11 cellular contexts compared by ENCODE assay signal in the genomic region with DNA sequence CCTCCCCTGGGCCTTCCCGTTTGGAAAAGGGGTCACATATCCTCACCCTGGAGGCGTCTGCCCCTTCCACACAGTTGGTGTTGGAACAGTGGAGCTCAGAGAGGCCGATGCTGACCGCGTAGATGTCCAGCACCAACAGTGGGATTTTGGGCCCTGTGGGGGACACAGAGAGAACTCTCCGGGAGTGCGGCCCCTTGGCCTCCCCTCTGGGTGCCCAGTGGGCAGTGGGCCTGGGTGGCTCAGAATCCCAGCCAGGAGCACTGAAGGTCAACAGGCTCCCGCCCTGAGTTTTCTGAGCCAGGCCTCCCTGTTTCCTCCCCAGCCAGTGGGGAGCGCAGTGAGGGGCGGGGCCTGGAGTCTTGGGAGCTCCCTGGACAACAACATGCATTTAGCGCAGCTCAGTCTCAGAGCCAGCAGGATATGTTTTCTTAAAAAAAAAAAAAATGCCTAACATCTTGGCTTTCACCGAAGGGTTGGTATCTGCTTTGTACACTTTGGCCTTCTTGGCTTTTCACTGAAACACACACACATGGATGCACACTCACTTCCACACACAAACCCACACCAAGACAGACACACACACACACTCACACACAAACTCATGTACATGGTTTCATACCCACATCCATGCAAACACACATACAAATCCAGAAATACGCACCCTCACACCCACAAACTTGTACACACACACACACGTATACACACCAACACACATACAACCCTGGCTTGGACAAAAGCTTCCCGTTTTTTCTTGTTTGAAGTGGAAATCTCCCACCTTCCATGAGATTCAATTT. TPM values are rescaled to one million over a fixed set of nuclear protein-coding genes. Genes with fewer than 3 reads are reported as not detected.
DNase-seq lines count a peak whose midpoint lies in the region; ATAC-seq and TF ChIP-seq lines count a peak whose summit lies in the region.
"Had no signal": no experiment of that assay in that cellular context is flagged by ENCODE, and none has a peak within 500 bp of the region (broad histone marks: within the 10 kb centered on the region; RNA-seq: fewer than 3 reads in every experiment).

No MANE protein-coding gene starts in this region.

- WGBS in heart left ventricle, 4 donors = 40 to 57% (median 45%) methylated on average over 15 of the region's 15 CpGs
- WGBS in ovary, 3 donors = 7 to 9% (median 8%) methylated on average over 15 of the region's 15 CpGs

- H3K27me3 ChIP-seq in heart left ventricle (no peaks in the 10 kb centered on the region), ovary (no peaks in the 10 kb centered on the region)

- TF ChIP-seq EP300 in ovary (IDR thresholded peaks at IDR 0.05) = no peak

- no peaks in the 10 kb centered on the region for H3K36me3 Mint-ChIP-seq in WTC11
- no peaks in the 10 kb centered on the region for H3K36me3 Mint-ChIP-seq in T-helper 17 cell (ENCODE audit: low read depth)
- H3K36me3 Mint-ChIP-seq: T-cell had no signal

- H3K27me3 Mint-ChIP-seq in WTC11 (ENCODE audit: low read depth) (peaks cover 3% of the 10 kb centered on the region; the same call in 1 of the 2 replicates), T-helper 17 cell (peaks cover 46% of the 10 kb centered on the region)
- H3K27me3 Mint-ChIP-seq: activated T-cell treated with anti-CD3 and anti-CD28 coated beads, Interleukin-2, amount 50 U/mL, for 24 hours had no signal

- H3K4me3 Mint-ChIP-seq in WTC11 (no peak overlapping the region), T-helper 17 cell (no peak overlapping the region)
- H3K4me3 Mint-ChIP-seq: activated T-cell treated with anti-CD3 and anti-CD28 coated beads, Interleukin-2, amount 50 U/mL, for 24 hours; T-cell had no signal

- H3K4me1 Mint-ChIP-seq in WTC11 (peaks cover 54% of the 10 kb centered on the region), T-helper 17 cell (peaks cover 6% of the 10 kb centered on the region)
- H3K4me1 Mint-ChIP-seq: T-cell had no signal

- TF ChIP-seq CTCF in AG10803 (conservative IDR thresholded peaks at IDR 0.05; ENCODE audit: low read length) (0 out of 2 replicates have a peak, but pooled peaks have one; percentile 15), WTC11 (IDR thresholded peaks at IDR 0.05) (no peak), heart left ventricle (IDR thresholded peaks at IDR 0.05) (peak in 2 of 12 donors; percentile 16 to 33), ovary (IDR thresholded peaks at IDR 0.05) (no peak)

- DNase-seq in AG10803 (ENCODE audit: low read depth) = peak; percentile 84
- DNase-seq in WTC11 (ENCODE audit: low spot score) = peak; percentile 36
- DNase-seq in heart left ventricle = peak; percentile 75 to 88 (median 84)
- DNase-seq in ovary = peak; percentile 86 to 91 (median 87)
- DNase-seq in COR-L47 (lab: John Stamatoyannopoulos, UW) = no peak
- DNase-seq in T-helper 17 cell = no peak
- no peak for DNase-seq in T1000 (lab: John Stamatoyannopoulos, UW)
- DNase-seq: activated T-cell treated with anti-CD3 and anti-CD28 coated beads, Interleukin-2, amount 50 U/mL, for 24 hours; T-cell; trophoblast cell had no signal

- H3K9me3 ChIP-seq in heart left ventricle (no peaks in the 10 kb centered on the region), ovary (no peaks in the 10 kb centered on the region), T-helper 17 cell (ENCODE audit: control insufficient read depth, low read length, poor library complexity, severe bottlenecking) (no peaks in the 10 kb centered on the region)

- TF ChIP-seq POLR2A in heart left ventricle (IDR thresholded peaks at IDR 0.05) (no peak), ovary (IDR thresholded peaks at IDR 0.05) (no peak)

- CTCF ChIA-PET in WTC11 (lab: Charles Lee) = interaction anchor here (0.7 to 3.8 kb wide), 14 partner anchors 11 to 150 kb away, joined by 3 to 21 read pairs (median 5); partner anchors contain the start of gene STRA6

- H3K27ac ChIP-seq in heart left ventricle (peak overlapping the region; percentile 49 to 94 (median 84)), ovary (peak overlapping the region; percentile 84 to 89)

- ATAC-seq in WTC11 = peak; percentile 23
- ATAC-seq in heart left ventricle = peak; percentile 65 to 84 (median 68)
- ATAC-seq in GM21367 (IDR thresholded peaks at IDR 0.05; ENCODE audit: unreplicated experiment) = no peak
- no peak for ATAC-seq in T-helper 17 cell
- ATAC-seq: T-cell had no signal

- intact Hi-C loops in heart left ventricle (cut with DNase I) (loop anchor here in 2 of 10 donors (5.0 kb wide), 1 partner anchor 36 kb away; no protein-coding TSS in a partner anchor), ovary (cut with DNase I) (loop anchor here in 2 of 4 donors (5.0 kb wide), 2 partner anchors 36 to 41 kb away; partner anchors contain the start of gene ISLR2 (in 1 of the 2))

- peaks cover 0 to 86% (median 44%) of the 10 kb centered on the region in 12 donors for H3K4me1 ChIP-seq in heart left ventricle
- peaks cover 55% of the 10 kb centered on the region for H3K4me1 ChIP-seq in ovary (ENCODE audit: insufficient read depth)

- H3K4me3 ChIP-seq in AG10803 (ENCODE audit: low read length) (peak overlapping the region; percentile 25), heart left ventricle (peak overlapping the region in 7 of 12 donors; percentile 31 to 57 (median 50)), ovary (peak overlapping the region; percentile 46)

- H3K27ac Mint-ChIP-seq in WTC11 (no peak overlapping the region), T-helper 17 cell (no peak overlapping the region)
- H3K27ac Mint-ChIP-seq: activated T-cell treated with anti-CD3 and anti-CD28 coated beads, Interleukin-2, amount 50 U/mL, for 24 hours; T-cell had no signal

- H3K36me3 ChIP-seq in heart left ventricle = peaks cover 0 to 6% (median 0%) of the 10 kb centered on the region in 9 donors
- H3K36me3 ChIP-seq in ovary = no peaks in the 10 kb centered on the region

- no peaks in the 10 kb centered on the region for H3K9me3 Mint-ChIP-seq in WTC11
- H3K9me3 Mint-ChIP-seq: activated T-cell treated with anti-CD3 and anti-CD28 coated beads, Interleukin-2, amount 50 U/mL, for 24 hours; T-cell had no signal

- POLR2A ChIA-PET in WTC11 (lab: Charles Lee) = interaction anchor here (1.3 to 1.4 kb wide), 2 partner anchors 30 to 148 kb away, joined by 3 read pairs; partner anchors contain the start of gene STRA6

TF ChIP-seq in WTC11, 78 proteins besides CTCF, POLR2A, EP300 and RAD21 (continues in another document):
- TF ChIP-seq GTF2I (CRISPR knock-in tag; conservative IDR thresholded peaks at IDR 0.05) (no peak), SMAD3 (CRISPR knock-in tag; IDR thresholded peaks at IDR 0.05; ENCODE audit: borderline replicate concordance) (no peak), USF1 (CRISPR knock-in tag; IDR thresholded peaks at IDR 0.05) (no peak), ZNF219 (CRISPR knock-in tag; IDR thresholded peaks at IDR 0.05; ENCODE audit: borderline replicate concordance) (no peak)
- TF ChIP-seq, protein P1, sequence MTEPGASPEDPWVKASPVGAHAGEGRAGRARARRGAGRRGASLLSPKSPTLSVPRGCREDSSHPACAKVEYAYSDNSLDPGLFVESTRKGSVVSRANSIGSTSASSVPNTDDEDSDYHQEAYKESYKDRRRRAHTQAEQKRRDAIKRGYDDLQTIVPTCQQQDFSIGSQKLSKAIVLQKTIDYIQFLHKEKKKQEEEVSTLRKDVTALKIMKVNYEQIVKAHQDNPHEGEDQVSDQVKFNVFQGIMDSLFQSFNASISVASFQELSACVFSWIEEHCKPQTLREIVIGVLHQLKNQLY (CRISPR knock-in tag; IDR thresholded peaks at IDR 0.05) = no peak

RNA-seq across cellular contexts. Expression of gene ISLR, which starts 0.6 kb away (rescaled TPM):
- 0.50 to 0.63 TPM (median 0.62 TPM) in 3 replicates for total RNA-seq in WTC11 (2021)
- total RNA-seq in heart left ventricle = 10 to 100 TPM in 7 of 9 donors, 1 to 10 TPM in 2; 5.1 to 32.3 (median 16.9) TPM
- polyA plus RNA-seq in heart left ventricle = 1 to 10 TPM; 6.4 to 9.1 TPM
- 100 to 1,000 TPM; 108 to 314 (median 156) TPM for total RNA-seq in ovary
- polyA plus RNA-seq in ovary = 100 to 1,000 TPM in 1 of 2 donors, 10 to 100 TPM in 1; 82.4 to 150 TPM
- total RNA-seq in T-helper 17 cell = not detected

RNA-seq across cellular contexts. Expression of gene STRA6, which starts 29.6 kb away (rescaled TPM):
- 20.1 to 23.2 TPM (median 21.7 TPM) in 3 replicates for total RNA-seq in WTC11 (2021)
- total RNA-seq in heart left ventricle = under 1 TPM in 2 of 9 donors, not detected in 7; 0.14 to 0.24 TPM
- under 1 TPM in 1 of 2 donors, not detected in 1; 0.08 TPM for polyA plus RNA-seq in heart left ventricle
- 1 to 10 TPM in 3 of 7 donors, under 1 TPM in 4; 0.20 to 2.8 (median 0.87) TPM for total RNA-seq in ovary
- under 1 TPM; 0.47 to 0.64 TPM for polyA plus RNA-seq in ovary
- not detected for total RNA-seq in T-helper 17 cell
- total RNA-seq: T-cell had no signal

RNA-seq across cellular contexts. Expression of gene ISLR2, which starts 42.6 kb away (rescaled TPM):
- 8.1 to 9.4 TPM (median 8.9 TPM) in 3 replicates for total RNA-seq in WTC11 (2021)
- 1 to 10 TPM; 1.6 to 9.0 (median 2.9) TPM for total RNA-seq in heart left ventricle
- polyA plus RNA-seq in heart left ventricle = 1 to 10 TPM; 4.6 to 5.6 TPM
- 1 to 10 TPM in 2 of 7 donors, under 1 TPM in 4, not detected in 1; 0.11 to 1.1 (median 0.57) TPM for total RNA-seq in ovary
- polyA plus RNA-seq in ovary = under 1 TPM; 0.27 to 0.43 TPM
- total RNA-seq in T-helper 17 cell = not detected

Comparison
In these comparisons a context has a peak if more than half of its experiments do, and no peak if none do; other contexts are left out.
1. DNase-seq: peak in AG10803 (single experiment), WTC11 (single experiment), heart left ventricle (5 of 5) and ovary (5 of 5); none in COR-L47 (single experiment), T-helper 17 cell (0 of 3) and T1000 (single experiment).
2. ATAC-seq: peak in WTC11 (single experiment) and heart left ventricle (4 of 4); none in GM21367 (single experiment) and T-helper 17 cell (single experiment).
3. Peak in every context shown above with its lines, with median percentiles within 50 percentile points of each other: H3K4me3 ChIP-seq.